Comparison of ENCODE assay signal across 27 cellular contexts in genomic region chr1:39422604-39423003, GRCh38.
DNase-seq lines count a peak whose midpoint lies in the region; ATAC-seq, FAIRE-seq and TF ChIP-seq lines count a peak whose summit lies in the region.
"Had no signal": no experiment of that assay in that cellular context is flagged by ENCODE, and none has a peak within 500 bp of the region (broad histone marks: within the 10 kb centered on the region; RNA-seq: fewer than 3 reads in every experiment).

No MANE protein-coding gene starts in this region.

- H3K4me3 Mint-ChIP-seq in activated CD8-positive, alpha-beta T cell treated with anti-CD3 and anti-CD28 coated beads for 36 hours, result no peak overlapping the region
- no peak overlapping the region for H3K4me3 Mint-ChIP-seq in activated CD8-positive, alpha-beta T cell treated with anti-CD3 and anti-CD28 coated beads, Interleukin-2, amount 10 ng/mL, durations not matched to agents 7 days and 5 days
- no peak overlapping the region for H3K4me3 Mint-ChIP-seq in activated CD4-positive, alpha-beta memory T cell treated with anti-CD3 and anti-CD28 coated beads for 36 hours
- no peak overlapping the region for H3K4me3 Mint-ChIP-seq in stimulated activated naive B cell treated with anti-CD40 and anti-IgM and Interleukin-4, amounts not matched to agents 10 μg/mL and 1 μg/mL and 100 μg/mL, for 72 hours
- H3K4me3 Mint-ChIP-seq: CD4-positive, alpha-beta T cell; central memory CD8-positive, alpha-beta T cell; effector memory CD8-positive, alpha-beta T cell; nephron progenitor cell had no signal

- peak; percentile 24 for FAIRE-seq in GM18507 (lab: Jason Lieb, UNC)
- FAIRE-seq: GM12892 had no signal

- no peaks in the 10 kb centered on the region for H3K9me3 Mint-ChIP-seq in activated CD8-positive, alpha-beta T cell treated with anti-CD3 and anti-CD28 coated beads for 36 hours
- no peaks in the 10 kb centered on the region for H3K9me3 Mint-ChIP-seq in activated CD8-positive, alpha-beta T cell treated with anti-CD3 and anti-CD28 coated beads, Interleukin-2, amount 10 ng/mL, durations not matched to agents 7 days and 5 days (ENCODE audit: insufficient read depth)
- no peaks in the 10 kb centered on the region for H3K9me3 Mint-ChIP-seq in activated CD4-positive, alpha-beta memory T cell treated with anti-CD3 and anti-CD28 coated beads for 36 hours
- no peaks in the 10 kb centered on the region for H3K9me3 Mint-ChIP-seq in stimulated activated naive B cell treated with anti-CD40 and anti-IgM and Interleukin-4, amounts not matched to agents 10 μg/mL and 1 μg/mL and 100 μg/mL, for 72 hours
- H3K9me3 Mint-ChIP-seq: CD4-positive, alpha-beta T cell; central memory CD8-positive, alpha-beta T cell; effector memory CD8-positive, alpha-beta T cell; nephron progenitor cell had no signal

- peaks cover 18% of the 10 kb centered on the region for H3K4me1 Mint-ChIP-seq in activated CD8-positive, alpha-beta T cell treated with anti-CD3 and anti-CD28 coated beads for 36 hours (ENCODE audit: low read depth)
- no peaks in the 10 kb centered on the region for H3K4me1 Mint-ChIP-seq in activated CD8-positive, alpha-beta T cell treated with anti-CD3 and anti-CD28 coated beads, Interleukin-2, amount 10 ng/mL, durations not matched to agents 7 days and 5 days (ENCODE audit: low read depth)
- peaks cover 36% of the 10 kb centered on the region for H3K4me1 Mint-ChIP-seq in activated CD4-positive, alpha-beta memory T cell treated with anti-CD3 and anti-CD28 coated beads for 36 hours (ENCODE audit: low read depth)
- peaks cover 7 to 9% of the 10 kb centered on the region in 2 donors for H3K4me1 Mint-ChIP-seq in stimulated activated naive B cell treated with anti-CD40 and anti-IgM and Interleukin-4, amounts not matched to agents 10 μg/mL and 1 μg/mL and 100 μg/mL, for 72 hours

- no peak for DNase-seq in activated CD8-positive, alpha-beta T cell treated with anti-CD3 and anti-CD28 coated beads for 36 hours
- no peak for DNase-seq in activated CD8-positive, alpha-beta T cell treated with anti-CD3 and anti-CD28 coated beads, Interleukin-2, amount 10 ng/mL, durations not matched to agents 7 days and 5 days
- DNase-seq in GM18507 (ENCODE audit: extremely low spot score, insufficient read length, low read depth) (no peak), T-helper 9 cell (no peak)
- peak; percentile 33 for DNase-seq in activated CD4-positive, alpha-beta memory T cell treated with anti-CD3 and anti-CD28 coated beads for 36 hours
- DNase-seq in stimulated activated naive B cell treated with anti-CD40 and anti-IgM and Interleukin-4, amounts not matched to agents 10 μg/mL and 1 μg/mL and 100 μg/mL, for 72 hours, result no peak
- DNase-seq: activated CD4-positive, CD25-positive, alpha-beta regulatory T cell treated with anti-CD3 and anti-CD28 coated beads, Interleukin-2, amount 50 U/mL, for 72 hours; activated CD8-positive, alpha-beta memory T cell treated with anti-CD3 and anti-CD28 coated beads for 24 hours; activated naive CD4-positive, alpha-beta T cell treated with Interleukin-2 at 50 U/mL for 16 hours; adrenal gland; body of pancreas; CD4-positive, alpha-beta T cell; DMS153; effector memory CD8-positive, alpha-beta T cell; erythroblast; IMR-90; mammary epithelial cell; NCI-H1092 treated with DMSO at 0.1 percent for 48 hours; NCI-H187; NCI-H526; nephron progenitor cell; PC-9; stimulated activated CD4-positive, alpha-beta T cell treated with anti-CD3 and anti-CD28 coated beads, Interleukin-4, amount 100 ng/mL, for 24 hours had no signal

- peak overlapping the region; percentile 44 for H3K27ac Mint-ChIP-seq in activated CD8-positive, alpha-beta T cell treated with anti-CD3 and anti-CD28 coated beads for 36 hours
- no peak overlapping the region for H3K27ac Mint-ChIP-seq in activated CD8-positive, alpha-beta T cell treated with anti-CD3 and anti-CD28 coated beads, Interleukin-2, amount 10 ng/mL, durations not matched to agents 7 days and 5 days
- peak overlapping the region; percentile 15 for H3K27ac Mint-ChIP-seq in activated CD4-positive, alpha-beta memory T cell treated with anti-CD3 and anti-CD28 coated beads for 36 hours
- peak overlapping the region; percentile 74 for H3K27ac Mint-ChIP-seq in stimulated activated naive B cell treated with anti-CD40 and anti-IgM and Interleukin-4, amounts not matched to agents 10 μg/mL and 1 μg/mL and 100 μg/mL, for 72 hours
- H3K27ac Mint-ChIP-seq: CD4-positive, alpha-beta T cell had no signal

- CTCF ChIA-PET in activated CD8-positive, alpha-beta T cell treated with anti-CD3 and anti-CD28 coated beads for 36 hours (lab: Charles Lee), result interaction anchor here (4.9 kb wide), 1 partner anchor 12 kb away, joined by 45 read pairs; no protein-coding TSS in a partner anchor
- CTCF ChIA-PET in activated CD8-positive, alpha-beta T cell treated with anti-CD3 and anti-CD28 coated beads, Interleukin-2, amount 10 ng/mL, durations not matched to agents 7 days and 5 days (lab: Charles Lee), result interaction anchor here (3.8 kb wide), 1 partner anchor 11 kb away, joined by 35 read pairs; no protein-coding TSS in a partner anchor
- CTCF ChIA-PET in activated CD4-positive, alpha-beta memory T cell treated with anti-CD3 and anti-CD28 coated beads for 36 hours (lab: Charles Lee), result interaction anchor here (1.1 to 1.5 kb wide), 3 partner anchors 12 to 164 kb away, joined by 3 to 4 read pairs (median 3); no protein-coding TSS in a partner anchor

- POLR2A ChIA-PET in activated CD8-positive, alpha-beta T cell treated with anti-CD3 and anti-CD28 coated beads for 36 hours (lab: Charles Lee), result no interaction called here
- POLR2A ChIA-PET in activated CD8-positive, alpha-beta T cell treated with anti-CD3 and anti-CD28 coated beads, Interleukin-2, amount 10 ng/mL, durations not matched to agents 7 days and 5 days (lab: Charles Lee), result no interaction called here
- POLR2A ChIA-PET in activated CD4-positive, alpha-beta memory T cell treated with anti-CD3 and anti-CD28 coated beads for 36 hours (lab: Charles Lee), result interaction anchor here (0.5 to 1.4 kb wide), 2 partner anchors 9 to 372 kb away, joined by 3 read pairs; no protein-coding TSS in a partner anchor

- ATAC-seq in activated CD8-positive, alpha-beta T cell treated with anti-CD3 and anti-CD28 coated beads for 36 hours, result no peak
- no peak for ATAC-seq in activated CD8-positive, alpha-beta T cell treated with anti-CD3 and anti-CD28 coated beads, Interleukin-2, amount 10 ng/mL, durations not matched to agents 7 days and 5 days
- ATAC-seq in stimulated activated naive B cell treated with anti-CD40 and anti-IgM and Interleukin-4, amounts not matched to agents 10 μg/mL and 1 μg/mL and 100 μg/mL, for 72 hours (replicated peaks), result no peak
- no peak for ATAC-seq in HG02973 (IDR thresholded peaks at IDR 0.05; ENCODE audit: unreplicated experiment)
- ATAC-seq: body of pancreas; effector memory CD8-positive, alpha-beta T cell; Right ventricle myocardium inferior had no signal

- no peaks in the 10 kb centered on the region for H3K27me3 Mint-ChIP-seq in activated CD8-positive, alpha-beta T cell treated with anti-CD3 and anti-CD28 coated beads for 36 hours
- no peaks in the 10 kb centered on the region for H3K27me3 Mint-ChIP-seq in activated CD8-positive, alpha-beta T cell treated with anti-CD3 and anti-CD28 coated beads, Interleukin-2, amount 10 ng/mL, durations not matched to agents 7 days and 5 days (ENCODE audit: low read depth)
- no peaks in the 10 kb centered on the region for H3K27me3 Mint-ChIP-seq in activated CD4-positive, alpha-beta memory T cell treated with anti-CD3 and anti-CD28 coated beads for 36 hours
- no peaks in the 10 kb centered on the region for H3K27me3 Mint-ChIP-seq in stimulated activated naive B cell treated with anti-CD40 and anti-IgM and Interleukin-4, amounts not matched to agents 10 μg/mL and 1 μg/mL and 100 μg/mL, for 72 hours
- H3K27me3 Mint-ChIP-seq: CD4-positive, alpha-beta T cell; central memory CD8-positive, alpha-beta T cell; effector memory CD8-positive, alpha-beta T cell had no signal

- peaks cover 31% of the 10 kb centered on the region for H3K36me3 Mint-ChIP-seq in activated CD8-positive, alpha-beta T cell treated with anti-CD3 and anti-CD28 coated beads for 36 hours (ENCODE audit: low read depth)
- H3K36me3 Mint-ChIP-seq in activated CD8-positive, alpha-beta T cell treated with anti-CD3 and anti-CD28 coated beads, Interleukin-2, amount 10 ng/mL, durations not matched to agents 7 days and 5 days (ENCODE audit: low read depth), result peaks cover 43% of the 10 kb centered on the region
- H3K36me3 Mint-ChIP-seq in activated CD4-positive, alpha-beta memory T cell treated with anti-CD3 and anti-CD28 coated beads for 36 hours, result peaks cover 35% of the 10 kb centered on the region
- H3K36me3 Mint-ChIP-seq in stimulated activated naive B cell treated with anti-CD40 and anti-IgM and Interleukin-4, amounts not matched to agents 10 μg/mL and 1 μg/mL and 100 μg/mL, for 72 hours, result peaks cover 22 to 37% of the 10 kb centered on the region in 2 donors

- TF ChIP-seq CTCF in activated CD8-positive, alpha-beta T cell treated with anti-CD3 and anti-CD28 coated beads for 36 hours (IDR thresholded peaks at IDR 0.05), result no peak

- intact Hi-C loops in activated CD8-positive, alpha-beta T cell treated with anti-CD3 and anti-CD28 coated beads for 36 hours (cut with micrococcal nuclease), result no loop called here
- intact Hi-C loops in activated CD4-positive, alpha-beta memory T cell treated with anti-CD3 and anti-CD28 coated beads for 36 hours (cut with micrococcal nuclease), result no loop called here
